In genomic region chr5:139504722-139505121, GRCh38 we compare ENCODE assay signal across 13 cellular contexts. TPM values are rescaled to one million over a fixed set of nuclear protein-coding genes. Genes with fewer than 3 reads are reported as not detected.
"Had no signal": no experiment of that assay in that cellular context is flagged by ENCODE, and none has a peak within 500 bp of the region (broad histone marks: within the 10 kb centered on the region; RNA-seq: fewer than 3 reads in every experiment).

No MANE protein-coding gene starts in this region.

RNA-seq across cellular contexts. Expression of gene SMIM33, which starts 33.9 kb away (rescaled TPM):
- total RNA-seq: adrenal gland, aorta, body of pancreas, chondrocyte, dermis blood vessel endothelial cell, endothelial cell of umbilical vein, esophagus squamous epithelium, fibroblast of lung, fibroblast of villous mesenchyme, gastroesophageal sphincter, glomerular endothelial cell had no signal
- polyA plus RNA-seq: adrenal gland, aorta, endothelial cell of umbilical vein, fibroblast of lung had no signal

RNA-seq across cellular contexts. Expression of gene ECSCR, which starts 42.2 kb away (rescaled TPM):
- total RNA-seq: activated CD8-positive, alpha-beta T cell treated with anti-CD3 and anti-CD28 coated beads, Interleukin-2, amount 10 ng/mL, durations not matched to agents 7 days and 5 days; fibroblast of lung; fibroblast of villous mesenchyme; T-helper 17 cell had no signal
